ENCODE assay signal across 8 cellular contexts in genomic region chr15:56869573-56869972, GRCh38. TPM values are rescaled to one million over a fixed set of nuclear protein-coding genes. Genes with fewer than 3 reads are reported as not detected.
DNase-seq lines count a peak whose midpoint lies in the region; ATAC-seq and TF ChIP-seq lines count a peak whose summit lies in the region.

No MANE protein-coding gene starts in this region.

- H3K36me3 Mint-ChIP-seq in WTC11 = no peaks in the 10 kb centered on the region
- H3K36me3 Mint-ChIP-seq in CD8-positive, alpha-beta memory T cell = no peaks in the 10 kb centered on the region

- intact Hi-C loops in head of caudate nucleus (cut with DNase I) = loop anchor here (10.0 kb wide), 1 partner anchor 375 kb away; no protein-coding TSS in a partner anchor

- DNase-seq in HCEC 1CT (peak; percentile 17), WTC11 (ENCODE audit: low spot score) (peak; percentile 45), head of caudate nucleus (peak; percentile 19 to 88 (median 69))
- DNase-seq in stimulated activated CD4-positive, alpha-beta T cell treated with anti-CD3 and anti-CD28 coated beads, Interleukin-12 subunit alpha, Interleukin-12 subunit beta, amount 100 ng/mL, for 48 hours (ENCODE audit: low read depth in 2 of 3, low spot score in 1 of 3) = peak in 2 of 3 donors; percentile 37 to 43
- DNase-seq in CD8-positive, alpha-beta memory T cell = no peak

- no peaks in the 10 kb centered on the region for H3K27me3 Mint-ChIP-seq in WTC11 (ENCODE audit: low read depth)
- no peaks in the 10 kb centered on the region for H3K27me3 Mint-ChIP-seq in CD8-positive, alpha-beta memory T cell

- no peak overlapping the region for H3K4me3 Mint-ChIP-seq in WTC11
- H3K4me3 Mint-ChIP-seq in CD8-positive, alpha-beta memory T cell = no peak overlapping the region

- CTCF ChIA-PET in WTC11 (lab: Charles Lee) = interaction anchor here (0.7 to 2.3 kb wide), 14 partner anchors 9 to 379 kb away, joined by 3 to 24 read pairs (median 3); no protein-coding TSS in a partner anchor
- CTCF ChIA-PET in CD8-positive, alpha-beta memory T cell (lab: Charles Lee) = interaction anchor here (1.4 kb wide), 2 partner anchors 9 to 49 kb away, joined by 3 to 4 read pairs; partner anchors contain the start of gene TCF12

- no peak overlapping the region for H3K4me3 ChIP-seq in CD8-positive, alpha-beta memory T cell (ENCODE audit: low read length)

- no peak overlapping the region for H3K27ac ChIP-seq in C4-2B
- no peak overlapping the region for H3K27ac ChIP-seq in CD8-positive, alpha-beta memory T cell (ENCODE audit: low read depth, low read length)

- H3K36me3 ChIP-seq in CD8-positive, alpha-beta memory T cell (ENCODE audit: insufficient read depth, low read length) = no peaks in the 10 kb centered on the region

- H3K4me1 Mint-ChIP-seq in WTC11 = peaks cover 13% of the 10 kb centered on the region
- H3K4me1 Mint-ChIP-seq in CD8-positive, alpha-beta memory T cell = no peaks in the 10 kb centered on the region

- H3K27ac Mint-ChIP-seq in WTC11 = no peak overlapping the region
- no peak overlapping the region for H3K27ac Mint-ChIP-seq in CD8-positive, alpha-beta memory T cell

- no peaks in the 10 kb centered on the region for H3K9me3 ChIP-seq in CD8-positive, alpha-beta memory T cell (ENCODE audit: low read length)

- ATAC-seq in WTC11 = no peak
- ATAC-seq in GM19023 (IDR thresholded peaks at IDR 0.05; ENCODE audit: unreplicated experiment) = no peak
- ATAC-seq in GM21825 (IDR thresholded peaks at IDR 0.05; ENCODE audit: unreplicated experiment) = no peak

- H3K4me1 ChIP-seq in CD8-positive, alpha-beta memory T cell (ENCODE audit: insufficient read depth, low read length) = no peaks in the 10 kb centered on the region

- POLR2A ChIA-PET in WTC11 (lab: Charles Lee) = no interaction called here
- POLR2A ChIA-PET in CD8-positive, alpha-beta memory T cell (lab: Charles Lee) = no interaction called here

- TF ChIP-seq CTCF in C4-2B (conservative IDR thresholded peaks at IDR 0.05) = peak; percentile 73
- peak; percentile 78 for TF ChIP-seq CTCF in WTC11 (IDR thresholded peaks at IDR 0.05)

- no peaks in the 10 kb centered on the region for H3K27me3 ChIP-seq in CD8-positive, alpha-beta memory T cell (ENCODE audit: insufficient read depth, low read length, poor library complexity, severe bottlenecking)

- H3K9me3 Mint-ChIP-seq in WTC11 = no peaks in the 10 kb centered on the region
- no peaks in the 10 kb centered on the region for H3K9me3 Mint-ChIP-seq in CD8-positive, alpha-beta memory T cell

TF ChIP-seq in WTC11, 78 proteins besides CTCF, POLR2A, EP300 and RAD21:
- no peak for TF ChIP-seq GTF2I (CRISPR knock-in tag; conservative IDR thresholded peaks at IDR 0.05)
- TF ChIP-seq NR2C2 (CRISPR knock-in tag; IDR thresholded peaks at IDR 0.05) = no peak
- no peak for TF ChIP-seq SMAD4 (CRISPR knock-in tag; IDR thresholded peaks at IDR 0.05)
- no peak for TF ChIP-seq MAX (CRISPR knock-in tag; IDR thresholded peaks at IDR 0.05)
- no peak for TF ChIP-seq PRRX2 (CRISPR knock-in tag; IDR thresholded peaks at IDR 0.05)
- no peak for TF ChIP-seq CREM (CRISPR knock-in tag; IDR thresholded peaks at IDR 0.05)
- no peak for TF ChIP-seq NR3C1 (CRISPR knock-in tag; conservative IDR thresholded peaks at IDR 0.05; ENCODE audit: low read depth)
- TF ChIP-seq ZNF281 (CRISPR knock-in tag; IDR thresholded peaks at IDR 0.05) = no peak
- TF ChIP-seq ATF1 (CRISPR knock-in tag; IDR thresholded peaks at IDR 0.05) = no peak
- no peak for TF ChIP-seq KAT7 (CRISPR knock-in tag; IDR thresholded peaks at IDR 0.05; ENCODE audit: borderline replicate concordance)
- TF ChIP-seq RORB (CRISPR knock-in tag; IDR thresholded peaks at IDR 0.05) = no peak
- no peak for TF ChIP-seq GABPB1 (CRISPR knock-in tag; IDR thresholded peaks at IDR 0.05)
- TF ChIP-seq SMAD3 (CRISPR knock-in tag; IDR thresholded peaks at IDR 0.05; ENCODE audit: borderline replicate concordance) = no peak

RNA-seq across cellular contexts. Expression of gene TCF12, which starts 48.9 kb away (rescaled TPM):
- 73.2 to 92.9 TPM (median 81.3 TPM) in 3 replicates for total RNA-seq in WTC11 (2021)
- 10 to 100 TPM; 69.9 to 79.2 TPM for total RNA-seq in CD8-positive, alpha-beta memory T cell
- 54.3 TPM for polyA plus RNA-seq in CD8-positive, alpha-beta memory T cell

Comparison
In these comparisons a context has a peak if more than half of its experiments do, and no peak if none do; other contexts are left out.
1. DNase-seq: peak in HCEC 1CT (single experiment), WTC11 (single experiment), head of caudate nucleus (42 of 42) and stimulated activated CD4-positive, alpha-beta T cell treated with anti-CD3 and anti-CD28 coated beads, Interleukin-12 subunit alpha, Interleukin-12 subunit beta, amount 100 ng/mL, for 48 hours (2 of 3); none in CD8-positive, alpha-beta memory T cell (0 of 5).